Comparison of ENCODE assay signal across 28 cellular contexts in the genomic region with DNA sequence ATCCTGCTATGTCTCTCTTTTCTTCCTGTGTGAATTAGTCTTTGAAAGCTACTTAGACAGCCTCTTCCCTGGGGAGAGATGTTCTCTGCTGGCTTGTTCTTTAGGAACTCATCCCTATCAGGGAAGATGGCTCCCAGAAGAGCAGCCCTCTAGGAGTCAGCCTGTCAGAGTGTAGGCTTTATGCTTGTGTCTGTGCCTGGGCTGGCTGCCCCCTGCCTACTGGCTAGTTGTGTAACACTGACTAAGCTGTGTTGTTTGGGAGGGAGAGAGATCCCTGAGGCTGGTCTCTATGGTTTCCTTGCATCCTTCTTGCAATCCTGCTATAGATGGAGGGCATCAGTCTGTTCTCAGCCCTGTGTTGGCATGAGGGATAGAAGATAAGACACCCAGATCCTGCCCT.
DNase-seq lines count a peak whose midpoint lies in the region; ATAC-seq, FAIRE-seq and TF ChIP-seq lines count a peak whose summit lies in the region.
"Had no signal": no experiment of that assay in that cellular context is flagged by ENCODE, and none has a peak within 500 bp of the region (broad histone marks: within the 10 kb centered on the region; RNA-seq: fewer than 3 reads in every experiment).

No MANE protein-coding gene starts in this region.

- H3K4me2 ChIP-seq in GM23338 = no peak overlapping the region
- H3K4me2 ChIP-seq in K562 (ENCODE audit: insufficient read depth, low read length) = no peak overlapping the region
- no peak overlapping the region for H3K4me2 ChIP-seq in hepatocyte
- H3K4me2 ChIP-seq: SK-N-SH, smooth muscle cell had no signal

- H3K27me3 Mint-ChIP-seq in activated naive CD8-positive, alpha-beta T cell = no peaks in the 10 kb centered on the region
- H3K27me3 Mint-ChIP-seq in activated naive CD8-positive, alpha-beta T cell treated with anti-CD3 and anti-CD28 coated beads, Interleukin-2, amount 50 U/mL, for 24 hours = no peaks in the 10 kb centered on the region
- H3K27me3 Mint-ChIP-seq in GM23338 (ENCODE audit: insufficient read depth, low read depth, poor library complexity) = no peaks in the 10 kb centered on the region
- H3K27me3 Mint-ChIP-seq: stimulated activated naive CD8-positive, alpha-beta T cell treated with anti-CD3 and anti-CD28 coated beads, Interleukin-15, amount 100 ng/mL, for 72 hours had no signal

- H3K9me3 Mint-ChIP-seq in activated naive CD8-positive, alpha-beta T cell (ENCODE audit: low read depth) = no peaks in the 10 kb centered on the region
- H3K9me3 Mint-ChIP-seq in activated naive CD8-positive, alpha-beta T cell treated with anti-CD3 and anti-CD28 coated beads, Interleukin-2, amount 50 U/mL, for 24 hours = no peaks in the 10 kb centered on the region
- H3K9me3 Mint-ChIP-seq in GM23338 = no peaks in the 10 kb centered on the region
- H3K9me3 Mint-ChIP-seq: stimulated activated naive CD8-positive, alpha-beta T cell treated with anti-CD3 and anti-CD28 coated beads, Interleukin-15, amount 100 ng/mL, for 72 hours; T-helper 2 cell treated with Interferon-gamma antibody and Interleukin-4, amounts not matched to agents 5 μg/mL and 100 μg/mL, for 36 hours had no signal

- H3K9ac ChIP-seq in K562 (ENCODE audit: insufficient read depth in 1 of 2, low read depth in 2 of 2, low read length in 2 of 2) = no peak overlapping the region
- H3K9ac ChIP-seq: parathyroid adenoma, SK-N-SH had no signal

- peak in 1 of 2 experiments; percentile 13; a peak in 1 of 4 replicates for TF ChIP-seq CTCF in GM23338 (conservative IDR thresholded peaks at IDR 0.05; ENCODE audit: low read depth in 2 of 2)
- TF ChIP-seq CTCF in K562 (IDR thresholded peaks at IDR 0.05 in 2 of 3, conservative IDR thresholded peaks at IDR 0.05 in 1 of 3; ENCODE audit: insufficient read depth in 2 of 3, low read depth in 1 of 3, low read length in 3 of 3) = no peak
- TF ChIP-seq CTCF in suprapubic skin (IDR thresholded peaks at IDR 0.05) = no peak
- no peak for TF ChIP-seq CTCF in hepatocyte (IDR thresholded peaks at IDR 0.05; ENCODE audit: poor library complexity)

- H3K27ac ChIP-seq in GM23338 (ENCODE audit: low read depth) (no peak overlapping the region), K562 (ENCODE audit: extremely low read depth, low read depth, low read length) (no peak overlapping the region), suprapubic skin (peak overlapping the region; percentile 14), hepatocyte (no peak overlapping the region)
- H3K27ac ChIP-seq: breast epithelium, parathyroid adenoma, tibial artery, vagina had no signal

- no peak for TF ChIP-seq POLR2A in K562 (conservative IDR thresholded peaks at IDR 0.05)
- no peak for TF ChIP-seq POLR2A in suprapubic skin (IDR thresholded peaks at IDR 0.05)

- no peak for FAIRE-seq in K562 (lab: Jason Lieb, UNC)
- FAIRE-seq: GM12891 had no signal

- H3K4me3 ChIP-seq in GM23338 (no peak overlapping the region), K562 (no peak overlapping the region), suprapubic skin (no peak overlapping the region), hepatocyte (no peak overlapping the region)
- H3K4me3 ChIP-seq: breast epithelium, mucosa of descending colon, smooth muscle cell, tibial artery, vagina had no signal

- H3K9me3 ChIP-seq in K562 (replicated peaks; ENCODE audit: control insufficient read depth, insufficient read depth, low read depth, low read length) (no peaks in the 10 kb centered on the region), suprapubic skin (no peaks in the 10 kb centered on the region), hepatocyte (ENCODE audit: low read depth) (no peaks in the 10 kb centered on the region)
- H3K9me3 ChIP-seq: BE2C, breast epithelium, Caco-2, mucosa of descending colon, SK-N-SH, tibial artery, vagina had no signal

- H3K4me1 ChIP-seq in GM23338 (ENCODE audit: insufficient read depth) (no peaks in the 10 kb centered on the region), K562 (replicated peaks in 1 of 2; ENCODE audit: control insufficient read depth in 2 of 2, insufficient read depth in 2 of 2, low read length in 2 of 2) (peaks cover 10 to 27% of the 10 kb centered on the region in 2 experiments; a peak in 2 of 5 replicates), suprapubic skin (peaks cover 49% of the 10 kb centered on the region), hepatocyte (ENCODE audit: insufficient read depth) (no peaks in the 10 kb centered on the region)
- H3K4me1 ChIP-seq: BE2C, Caco-2, parathyroid adenoma had no signal

- no peak for ATAC-seq in activated naive CD8-positive, alpha-beta T cell treated with anti-CD3 and anti-CD28 coated beads, Interleukin-2, amount 50 U/mL, for 24 hours
- ATAC-seq in GM23338 (peak; percentile 41; the same call in 2 of the 3 replicates), K562 (no peak)
- ATAC-seq: mucosa of descending colon; PC-3; stimulated activated naive CD8-positive, alpha-beta T cell treated with anti-CD3 and anti-CD28 coated beads, Interleukin-15, amount 100 ng/mL, for 72 hours had no signal

- no peaks in the 10 kb centered on the region for H4K20me1 ChIP-seq in GM23338 (replicated peaks; ENCODE audit: insufficient read depth)
- no peaks in the 10 kb centered on the region for H4K20me1 ChIP-seq in K562 (replicated peaks; ENCODE audit: control insufficient read depth, insufficient read depth, low read length)
- no peaks in the 10 kb centered on the region for H4K20me1 ChIP-seq in hepatocyte (ENCODE audit: insufficient read depth, poor library complexity, severe bottlenecking)

- BruUV-seq in K562 (replicated peaks; lab: Mats Ljungman, UMichigan) = no TSS peak

- no peaks in the 10 kb centered on the region for H3K79me2 ChIP-seq in GM23338 (replicated peaks; ENCODE audit: insufficient read depth)
- H3K79me2 ChIP-seq in K562 (ENCODE audit: control insufficient read depth, insufficient read depth, low read length) = peaks cover 42% of the 10 kb centered on the region
- H3K79me2 ChIP-seq in hepatocyte = peaks cover 17% of the 10 kb centered on the region

- H3K36me3 ChIP-seq in GM23338 (ENCODE audit: insufficient read depth) (no peaks in the 10 kb centered on the region), K562 (ENCODE audit: control insufficient read depth, insufficient read depth, low read length) (peaks cover 14% of the 10 kb centered on the region), suprapubic skin (peaks cover 3% of the 10 kb centered on the region), hepatocyte (replicated peaks; ENCODE audit: insufficient read depth, low read depth) (no peaks in the 10 kb centered on the region)
- H3K36me3 ChIP-seq: BE2C, breast epithelium had no signal

- H3K4me3 Mint-ChIP-seq in activated naive CD8-positive, alpha-beta T cell = peak overlapping the region; percentile 22
- H3K4me3 Mint-ChIP-seq in activated naive CD8-positive, alpha-beta T cell treated with anti-CD3 and anti-CD28 coated beads, Interleukin-2, amount 50 U/mL, for 24 hours = no peak overlapping the region
- no peak overlapping the region for H3K4me3 Mint-ChIP-seq in GM23338
- H3K4me3 Mint-ChIP-seq: T-helper 2 cell treated with Interferon-gamma antibody and Interleukin-4, amounts not matched to agents 5 μg/mL and 100 μg/mL, for 36 hours had no signal

- H3K27me3 ChIP-seq in GM23338 (ENCODE audit: insufficient read depth) = no peaks in the 10 kb centered on the region
- H3K27me3 ChIP-seq in K562 (ENCODE audit: control insufficient read depth in 2 of 2, insufficient read depth in 2 of 2, low read length in 2 of 2) = no peaks in the 10 kb centered on the region
- H3K27me3 ChIP-seq in suprapubic skin = no peaks in the 10 kb centered on the region
- no peaks in the 10 kb centered on the region for H3K27me3 ChIP-seq in hepatocyte
- H3K27me3 ChIP-seq: BE2C, breast epithelium, tibial artery, vagina had no signal

- no peak for TF ChIP-seq RAD21 in K562 (CRISPR knock-in tag; conservative IDR thresholded peaks at IDR 0.05 in 1 of 2, IDR thresholded peaks at IDR 0.05 in 1 of 2)

- H3K36me3 Mint-ChIP-seq in activated naive CD8-positive, alpha-beta T cell = peaks cover 23% of the 10 kb centered on the region
- peaks cover 34% of the 10 kb centered on the region for H3K36me3 Mint-ChIP-seq in activated naive CD8-positive, alpha-beta T cell treated with anti-CD3 and anti-CD28 coated beads, Interleukin-2, amount 50 U/mL, for 24 hours (ENCODE audit: low read depth)
- H3K36me3 Mint-ChIP-seq in GM23338 (ENCODE audit: low read depth) = no peaks in the 10 kb centered on the region

- in situ Hi-C loops in K562 (cut with MboI) = no loop called here

- DNase-seq in activated naive CD8-positive, alpha-beta T cell treated with anti-CD3 and anti-CD28 coated beads, Interleukin-2, amount 50 U/mL, for 24 hours = no peak
- DNase-seq in GM23338 (ENCODE audit: low spot score) (no peak), K562 (ENCODE audit: extremely low read depth in 1 of 4, low spot score in 3 of 4) (no peak), suprapubic skin (ENCODE audit: low spot score in 2 of 2) (no peak), GM19238 (ENCODE audit: insufficient read length, low spot score) (no peak), hepatocyte (ENCODE audit: low spot score) (no peak)
- DNase-seq: activated naive CD4-positive, alpha-beta T cell treated with anti-CD3 and anti-CD28 coated beads, Interleukin-2, amount 50 U/mL, for 16 hours; anterior cingulate cortex; BE2C; Caco-2; DMS53; hypothalamus; Karpas-422; mucosa of descending colon; NCI-H2029 treated with DMSO at 0.1 percent for 48 hours; NCI-H2227 treated with DMSO at 0.1 percent for 48 hours; NCI-H526; PC-3; SK-N-SH; stimulated activated naive CD8-positive, alpha-beta T cell treated with anti-CD3 and anti-CD28 coated beads, Interleukin-15, amount 100 ng/mL, for 72 hours had no signal

- intact Hi-C loops in K562 (cut with micrococcal nuclease) = no loop called here

- H2AFZ ChIP-seq in GM23338 (no peak overlapping the region), K562 (ENCODE audit: low read depth, low read length) (no peak overlapping the region), hepatocyte (no peak overlapping the region)
- H2AFZ ChIP-seq: parathyroid adenoma had no signal

- no peaks in the 10 kb centered on the region for H3F3A ChIP-seq in GM23338 (replicated peaks; ENCODE audit: low read depth)

- CTCF ChIA-PET in K562 (lab: Yijun Ruan, JAX; ENCODE audit: low intra/inter-chr PET ratio) = no interaction called here

- POLR2A ChIA-PET in K562 (lab: Yijun Ruan, JAX) = interaction anchor here (0.7 to 1.4 kb wide), 2 partner anchors 17 to 147 kb away, joined by 3 read pairs; no protein-coding TSS in a partner anchor

- no peak for TF ChIP-seq EP300 in K562 (IDR thresholded peaks at IDR 0.05; ENCODE audit: low read length)
- no peak for TF ChIP-seq EP300 in suprapubic skin (IDR thresholded peaks at IDR 0.05)

- no peaks in the 10 kb centered on the region for H3K9me1 ChIP-seq in K562 (ENCODE audit: control insufficient read depth, insufficient read depth, low read length)

- peak overlapping the region; percentile 81 for H3K27ac Mint-ChIP-seq in activated naive CD8-positive, alpha-beta T cell
- no peak overlapping the region for H3K27ac Mint-ChIP-seq in activated naive CD8-positive, alpha-beta T cell treated with anti-CD3 and anti-CD28 coated beads, Interleukin-2, amount 50 U/mL, for 24 hours
- no peak overlapping the region for H3K27ac Mint-ChIP-seq in GM23338
- H3K27ac Mint-ChIP-seq: T-helper 2 cell treated with Interferon-gamma antibody and Interleukin-4, amounts not matched to agents 5 μg/mL and 100 μg/mL, for 36 hours had no signal

- H3K9me2 ChIP-seq in GM23338 (ENCODE audit: insufficient read depth) (no peaks in the 10 kb centered on the region), hepatocyte (replicated peaks; ENCODE audit: insufficient read depth) (no peaks in the 10 kb centered on the region)
- H3K9me2 ChIP-seq: SK-N-SH had no signal

- peaks cover 89% of the 10 kb centered on the region for H3K4me1 Mint-ChIP-seq in activated naive CD8-positive, alpha-beta T cell (ENCODE audit: low read depth)
- peaks cover 82% of the 10 kb centered on the region for H3K4me1 Mint-ChIP-seq in activated naive CD8-positive, alpha-beta T cell treated with anti-CD3 and anti-CD28 coated beads, Interleukin-2, amount 50 U/mL, for 24 hours
- H3K4me1 Mint-ChIP-seq in GM23338 = peaks cover 2% of the 10 kb centered on the region; the same call in 2 of the 3 replicates
